ENCODE assay signal across 26 cellular contexts in the genomic region with DNA sequence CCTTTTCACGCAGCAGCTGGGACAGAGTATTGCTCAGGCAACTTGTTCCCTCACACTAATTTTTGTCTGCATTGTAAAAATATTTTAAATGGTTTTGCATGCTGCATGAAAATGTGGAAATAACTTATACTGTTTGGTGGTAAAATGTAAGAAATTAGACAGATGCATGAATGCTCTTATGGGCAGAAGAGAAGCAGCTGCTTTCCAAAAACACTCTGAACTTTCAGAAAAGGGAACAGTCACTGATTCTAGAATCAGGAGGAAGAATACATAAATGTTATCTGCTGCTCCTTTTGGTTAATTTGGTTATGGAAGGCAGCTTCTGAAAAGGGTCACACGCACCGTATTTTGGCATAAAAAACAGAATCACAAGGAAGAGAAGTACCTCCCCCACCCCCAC.
DNase-seq lines count a peak whose midpoint lies in the region; ATAC-seq, FAIRE-seq and TF ChIP-seq lines count a peak whose summit lies in the region.
"Had no signal": no experiment of that assay in that cellular context is flagged by ENCODE, and none has a peak within 500 bp of the region (broad histone marks: within the 10 kb centered on the region; RNA-seq: fewer than 3 reads in every experiment).

No MANE protein-coding gene starts in this region.

- no peaks in the 10 kb centered on the region for H3K79me2 ChIP-seq in PC-3 (ENCODE audit: low read length)
- H3K79me2 ChIP-seq in endothelial cell of umbilical vein (ENCODE audit: control insufficient read depth, insufficient read depth, low read length): no peaks in the 10 kb centered on the region
- no peaks in the 10 kb centered on the region for H3K79me2 ChIP-seq in trophoblast cell (ENCODE audit: control insufficient read depth, insufficient read depth, low read length, poor library complexity)
- H3K79me2 ChIP-seq: parathyroid adenoma had no signal

- intact Hi-C loops in Calu3 (cut with micrococcal nuclease; ENCODE audit: unreplicated experiment): loop anchor here (5.0 kb wide), 1 partner anchor 244 kb away; no protein-coding TSS in a partner anchor
- intact Hi-C loops in PC-3 (cut with micrococcal nuclease): loop anchor here (2.0 to 5.0 kb wide), 4 partner anchors 49 to 239 kb away; no protein-coding TSS in a partner anchor
- intact Hi-C loops in endothelial cell of umbilical vein (cut with micrococcal nuclease): no loop called here

- no peaks in the 10 kb centered on the region for H3K9me1 ChIP-seq in endothelial cell of umbilical vein (replicated peaks; ENCODE audit: control insufficient read depth, extremely low read depth, insufficient read depth, low read length)

- CTCF ChIA-PET in Calu3 (lab: Charles Lee) (interaction anchor here (1.0 kb wide), 1 partner anchor 89 kb away, joined by 7 read pairs; no protein-coding TSS in a partner anchor), PC-3 (lab: Charles Lee) (interaction anchor here (0.6 to 0.8 kb wide), 4 partner anchors 13 to 980 kb away, joined by 4 to 10 read pairs (median 4); no protein-coding TSS in a partner anchor), endothelial cell of umbilical vein (lab: Charles Lee) (no interaction called here)

- BruUV-seq in Calu3 (replicated peaks; lab: Mats Ljungman, UMichigan) (no TSS peak), PC-3 (replicated peaks; lab: Mats Ljungman, UMichigan) (no TSS peak), endothelial cell of umbilical vein (replicated peaks; lab: Mats Ljungman, UMichigan) (no TSS peak)

- FAIRE-seq in endothelial cell of umbilical vein (lab: Jason Lieb, UNC): no peak
- FAIRE-seq: frontal cortex, GM12878, HTR-8/SVneo, kidney had no signal

- H3K4me3 ChIP-seq in PC-3 (ENCODE audit: low read length): 0 out of 2 replicates have a peak overlapping the region, but pooled peaks have one; percentile 27
- no peak overlapping the region for H3K4me3 ChIP-seq in endothelial cell of umbilical vein (replicated peaks in 1 of 3; ENCODE audit: insufficient read depth in 1 of 3, low read depth in 1 of 3, low read length in 3 of 3)
- H3K4me3 ChIP-seq in trophoblast cell (ENCODE audit: low read depth, low read length): no peak overlapping the region
- H3K4me3 ChIP-seq in H7 (ENCODE audit: insufficient read depth, low read depth, low read length): no peak overlapping the region
- H3K4me3 ChIP-seq: GM12878, thoracic aorta had no signal

- H3K4me1 Mint-ChIP-seq in Calu3 (ENCODE audit: low read depth, unreplicated experiment): peaks cover 46% of the 10 kb centered on the region
- peaks cover 23% of the 10 kb centered on the region for H3K4me1 Mint-ChIP-seq in activated T-helper 17 cell treated with anti-CD3 and anti-CD28 coated beads, Interleukin-2, amount 50 U/mL, for 72 hours

- TF ChIP-seq CTCF in Calu3 (IDR thresholded peaks at IDR 0.05; ENCODE audit: unreplicated experiment): no peak
- TF ChIP-seq CTCF in PC-3 (conservative IDR thresholded peaks at IDR 0.05; ENCODE audit: low read depth, low read length): no peak
- TF ChIP-seq CTCF in endothelial cell of umbilical vein (IDR thresholded peaks at IDR 0.05; ENCODE audit: extremely low read depth in 1 of 2, insufficient read depth in 1 of 2, low read depth in 1 of 2, low read length in 2 of 2): no peak

- peak overlapping the region; percentile 47 for H4K12ac ChIP-seq in trophoblast cell (ENCODE audit: low read depth, low read length)

- H3K18ac ChIP-seq in trophoblast cell (ENCODE audit: low read length): peak overlapping the region; percentile 75

- no peak for TF ChIP-seq POLR2A in endothelial cell of umbilical vein (IDR thresholded peaks at IDR 0.05; ENCODE audit: low read depth, low read length)

- H2AFZ ChIP-seq in PC-3 (ENCODE audit: low read length) (no peak overlapping the region; the same call in 1 of the 2 replicates), endothelial cell of umbilical vein (ENCODE audit: low read depth, low read length) (peak overlapping the region; percentile 60), trophoblast cell (ENCODE audit: insufficient read depth, low read length, poor library complexity) (peak overlapping the region; percentile 52)
- H2AFZ ChIP-seq: parathyroid adenoma had no signal

- H4K8ac ChIP-seq in trophoblast cell (ENCODE audit: low read depth, low read length): peak overlapping the region; percentile 93

- H3K27ac ChIP-seq in PC-3 (ENCODE audit: low read length) (peak overlapping the region; percentile 94), endothelial cell of umbilical vein (ENCODE audit: insufficient read depth, low read depth, low read length) (no peak overlapping the region), trophoblast cell (ENCODE audit: low read depth, low read length) (peak overlapping the region; percentile 80)
- H3K27ac ChIP-seq: parathyroid adenoma, thoracic aorta had no signal

- H3K23ac ChIP-seq in trophoblast cell (ENCODE audit: low read length): no peak overlapping the region

- H3K4me2 ChIP-seq in PC-3 (ENCODE audit: low read length) (peak overlapping the region; percentile 71), endothelial cell of umbilical vein (ENCODE audit: insufficient read depth, low read length) (no peak overlapping the region), trophoblast cell (ENCODE audit: low read length) (peak overlapping the region; percentile 32)

- H3K79me1 ChIP-seq in trophoblast cell (ENCODE audit: low read length): peaks cover 12% of the 10 kb centered on the region

- H2BK120ac ChIP-seq in trophoblast cell (ENCODE audit: insufficient read depth, low read length, poor library complexity): peak overlapping the region; percentile 92

- peaks cover 42% of the 10 kb centered on the region for H3K4me1 ChIP-seq in PC-3 (ENCODE audit: insufficient read depth, low read length)
- peaks cover 9% of the 10 kb centered on the region for H3K4me1 ChIP-seq in endothelial cell of umbilical vein (ENCODE audit: control insufficient read depth, extremely low read depth, insufficient read depth, low read length)
- peaks cover 13 to 14% of the 10 kb centered on the region in 2 experiments for H3K4me1 ChIP-seq in trophoblast cell (ENCODE audit: control insufficient read depth in 1 of 2, insufficient read depth in 2 of 2, low read length in 2 of 2)
- H3K4me1 ChIP-seq: parathyroid adenoma had no signal

- H3F3A ChIP-seq in PC-3 (ENCODE audit: low read length, unreplicated experiment): no peaks in the 10 kb centered on the region

- peak overlapping the region; percentile 86 for H3K14ac ChIP-seq in trophoblast cell (ENCODE audit: low read length)

- H3K9me3 ChIP-seq in PC-3 (ENCODE audit: low read length): no peaks in the 10 kb centered on the region
- H3K9me3 ChIP-seq in endothelial cell of umbilical vein (replicated peaks; ENCODE audit: control insufficient read depth, insufficient read depth, low read length): no peaks in the 10 kb centered on the region
- no peaks in the 10 kb centered on the region for H3K9me3 ChIP-seq in trophoblast cell (ENCODE audit: insufficient read depth, low read depth, low read length)
- H3K9me3 ChIP-seq: thoracic aorta had no signal

- peak overlapping the region; percentile 64 for H3K9ac ChIP-seq in PC-3 (ENCODE audit: low read length)
- H3K9ac ChIP-seq in endothelial cell of umbilical vein (replicated peaks; ENCODE audit: extremely low read depth, insufficient read depth, low read length): no peak overlapping the region
- no peak overlapping the region for H3K9ac ChIP-seq in trophoblast cell (ENCODE audit: low read length)
- H3K9ac ChIP-seq: parathyroid adenoma had no signal

- H3K27ac Mint-ChIP-seq in Calu3 (ENCODE audit: unreplicated experiment): peak overlapping the region; percentile 95
- H3K27ac Mint-ChIP-seq in activated T-helper 17 cell treated with anti-CD3 and anti-CD28 coated beads, Interleukin-2, amount 50 U/mL, for 72 hours: no peak overlapping the region
- H3K27ac Mint-ChIP-seq: activated CD4-positive, alpha-beta T cell treated with anti-CD3 and anti-CD28 coated beads, Interleukin-2, amount 10 ng/mL, durations not matched to agents 7 days and 5 days; natural killer cell had no signal

- peak overlapping the region; percentile 99 for H2BK12ac ChIP-seq in trophoblast cell (ENCODE audit: low read length)

- dilution Hi-C loops in endothelial cell of umbilical vein (cut with MboI; ENCODE audit: extremely low pct_ligation_motif_present, low sequenced_read_pairs): no loop called here

- H3K27me3 ChIP-seq in PC-3 (ENCODE audit: low read length): no peaks in the 10 kb centered on the region
- H3K27me3 ChIP-seq in endothelial cell of umbilical vein (ENCODE audit: control insufficient read depth in 2 of 2, insufficient read depth in 2 of 2, low read length in 2 of 2): no peaks in the 10 kb centered on the region
- no peaks in the 10 kb centered on the region for H3K27me3 ChIP-seq in trophoblast cell (ENCODE audit: insufficient read depth, low read length)
- H3K27me3 ChIP-seq in H7 (ENCODE audit: control insufficient read depth, insufficient read depth, low read length): no peaks in the 10 kb centered on the region

- whole genome bisulfite sequencing in trophoblast cell (ENCODE audit: extremely low coverage, insufficient coverage, insufficient read length): no CpG with 5 or more reads among the region's 3 CpGs

- H3K36me3 ChIP-seq in PC-3 (ENCODE audit: low read depth, low read length) (no peaks in the 10 kb centered on the region), endothelial cell of umbilical vein (ENCODE audit: control insufficient read depth in 2 of 2, extremely low read depth in 1 of 2, insufficient read depth in 2 of 2, low read length in 2 of 2) (no peaks in the 10 kb centered on the region), trophoblast cell (ENCODE audit: control insufficient read depth in 1 of 2, insufficient read depth in 2 of 2, low read length in 2 of 2) (no peaks in the 10 kb centered on the region), H7 (replicated peaks; ENCODE audit: control insufficient read depth, insufficient read depth, low read length) (no peaks in the 10 kb centered on the region)
- H3K36me3 ChIP-seq: thoracic aorta had no signal

- no peaks in the 10 kb centered on the region for H3K9me3 Mint-ChIP-seq in Calu3 (ENCODE audit: low read depth, unreplicated experiment)
- H3K9me3 Mint-ChIP-seq in activated T-helper 17 cell treated with anti-CD3 and anti-CD28 coated beads, Interleukin-2, amount 50 U/mL, for 72 hours: no peaks in the 10 kb centered on the region
- H3K9me3 Mint-ChIP-seq: activated CD4-positive, alpha-beta T cell treated with anti-CD3 and anti-CD28 coated beads, Interleukin-2, amount 10 ng/mL, durations not matched to agents 7 days and 5 days; activated naive CD8-positive, alpha-beta T cell treated with anti-CD3 and anti-CD28 coated beads, Interleukin-2, amount 50 U/mL, for 24 hours; CD4-positive, alpha-beta memory T cell; natural killer cell; stimulated activated naive B cell treated with anti-CD40 and anti-IgM and Interleukin-4, amounts not matched to agents 10 μg/mL and 1 μg/mL and 100 μg/mL, for 72 hours had no signal

- POLR2A ChIA-PET in PC-3 (lab: Charles Lee; ENCODE audit: unreplicated experiment): interaction anchor here (0.6 kb wide), 3 partner anchors 16 to 89 kb away, joined by 3 to 14 read pairs (median 4); no protein-coding TSS in a partner anchor
- POLR2A ChIA-PET in endothelial cell of umbilical vein (lab: Charles Lee): no interaction called here

- peak overlapping the region; percentile 85 for H3K4ac ChIP-seq in trophoblast cell (ENCODE audit: low read depth, low read length)

- H4K20me1 ChIP-seq in PC-3 (ENCODE audit: low read length) (no peaks in the 10 kb centered on the region), endothelial cell of umbilical vein (replicated peaks; ENCODE audit: control insufficient read depth, extremely low read depth, insufficient read depth, low read length) (no peaks in the 10 kb centered on the region)

- peak overlapping the region; percentile 88 for H4K91ac ChIP-seq in trophoblast cell (ENCODE audit: low read depth, low read length)

- H3K27me3 Mint-ChIP-seq in Calu3 (ENCODE audit: unreplicated experiment): no peaks in the 10 kb centered on the region
- H3K27me3 Mint-ChIP-seq in activated T-helper 17 cell treated with anti-CD3 and anti-CD28 coated beads, Interleukin-2, amount 50 U/mL, for 72 hours: no peaks in the 10 kb centered on the region
- H3K27me3 Mint-ChIP-seq: activated CD4-positive, alpha-beta T cell treated with anti-CD3 and anti-CD28 coated beads, Interleukin-2, amount 10 ng/mL, durations not matched to agents 7 days and 5 days; activated naive CD8-positive, alpha-beta T cell treated with anti-CD3 and anti-CD28 coated beads, Interleukin-2, amount 50 U/mL, for 24 hours; CD4-positive, alpha-beta memory T cell; stimulated activated naive B cell treated with anti-CD40 and anti-IgM and Interleukin-4, amounts not matched to agents 10 μg/mL and 1 μg/mL and 100 μg/mL, for 72 hours had no signal

- DNase-seq in Calu3 (no peak), PC-3 (no peak), endothelial cell of umbilical vein (ENCODE audit: low read depth, low spot score) (no peak), trophoblast cell (peak in 1 of 2 donors; percentile 47), medulla oblongata (ENCODE audit: extremely low spot score) (no peak), H7 (no peak), NCI-H2227 (lab: John Stamatoyannopoulos, UW; ENCODE audit: unreplicated experiment) (no peak)
- DNase-seq: activated CD4-positive, alpha-beta T cell treated with anti-CD3 and anti-CD28 coated beads, Interleukin-2, amount 10 ng/mL, durations not matched to agents 7 days and 5 days; activated naive CD8-positive, alpha-beta T cell treated with anti-CD3 and anti-CD28 coated beads, Interleukin-2, amount 50 U/mL, for 24 hours; CD4-positive, alpha-beta memory T cell; DMS79; kidney; natural killer cell; NCI-H1105; NCI-H510A treated with DMSO at 0.1 percent for 48 hours; stimulated activated CD4-positive, alpha-beta T cell treated with anti-CD3 and anti-CD28 coated beads, Interleukin-1b, Interleukin-23, amount 100 ng/mL, for 48 hours; stimulated activated naive B cell treated with anti-CD40 and anti-IgM and Interleukin-4, amounts not matched to agents 10 μg/mL and 1 μg/mL and 100 μg/mL, for 72 hours; T-helper 1 cell had no signal

- peak overlapping the region; percentile 10 for H3K4me3 Mint-ChIP-seq in Calu3 (ENCODE audit: low read depth, unreplicated experiment)
- no peak overlapping the region for H3K4me3 Mint-ChIP-seq in activated T-helper 17 cell treated with anti-CD3 and anti-CD28 coated beads, Interleukin-2, amount 50 U/mL, for 72 hours
- H3K4me3 Mint-ChIP-seq: activated CD4-positive, alpha-beta T cell treated with anti-CD3 and anti-CD28 coated beads, Interleukin-2, amount 10 ng/mL, durations not matched to agents 7 days and 5 days; activated naive CD8-positive, alpha-beta T cell treated with anti-CD3 and anti-CD28 coated beads, Interleukin-2, amount 50 U/mL, for 24 hours; CD4-positive, alpha-beta memory T cell; natural killer cell had no signal

- ATAC-seq in PC-3: no peak
- ATAC-seq in activated T-helper 17 cell treated with anti-CD3 and anti-CD28 coated beads, Interleukin-2, amount 50 U/mL, for 72 hours (replicated peaks): no peak
- ATAC-seq: activated naive CD8-positive, alpha-beta T cell treated with anti-CD3 and anti-CD28 coated beads, Interleukin-2, amount 50 U/mL, for 24 hours; GM12878; natural killer cell; Right ventricle myocardium inferior; sciatic nerve had no signal

- peak overlapping the region; percentile 97 for H2AK5ac ChIP-seq in trophoblast cell (ENCODE audit: low read length)

- H2BK5ac ChIP-seq in trophoblast cell (ENCODE audit: low read depth, low read length, poor library complexity): peak overlapping the region; percentile 92

- H3K9me2 ChIP-seq in PC-3 (replicated peaks; ENCODE audit: low read length): no peaks in the 10 kb centered on the region

- peaks cover 5% of the 10 kb centered on the region for H3K36me3 Mint-ChIP-seq in Calu3 (ENCODE audit: insufficient read depth, unreplicated experiment)
- H3K36me3 Mint-ChIP-seq in activated T-helper 17 cell treated with anti-CD3 and anti-CD28 coated beads, Interleukin-2, amount 50 U/mL, for 72 hours (ENCODE audit: low read depth): no peaks in the 10 kb centered on the region
- H3K36me3 Mint-ChIP-seq: CD4-positive, alpha-beta memory T cell; natural killer cell; stimulated activated naive B cell treated with anti-CD40 and anti-IgM and Interleukin-4, amounts not matched to agents 10 μg/mL and 1 μg/mL and 100 μg/mL, for 72 hours had no signal
